1 cellular context compared by ENCODE assay signal in the genomic region with DNA sequence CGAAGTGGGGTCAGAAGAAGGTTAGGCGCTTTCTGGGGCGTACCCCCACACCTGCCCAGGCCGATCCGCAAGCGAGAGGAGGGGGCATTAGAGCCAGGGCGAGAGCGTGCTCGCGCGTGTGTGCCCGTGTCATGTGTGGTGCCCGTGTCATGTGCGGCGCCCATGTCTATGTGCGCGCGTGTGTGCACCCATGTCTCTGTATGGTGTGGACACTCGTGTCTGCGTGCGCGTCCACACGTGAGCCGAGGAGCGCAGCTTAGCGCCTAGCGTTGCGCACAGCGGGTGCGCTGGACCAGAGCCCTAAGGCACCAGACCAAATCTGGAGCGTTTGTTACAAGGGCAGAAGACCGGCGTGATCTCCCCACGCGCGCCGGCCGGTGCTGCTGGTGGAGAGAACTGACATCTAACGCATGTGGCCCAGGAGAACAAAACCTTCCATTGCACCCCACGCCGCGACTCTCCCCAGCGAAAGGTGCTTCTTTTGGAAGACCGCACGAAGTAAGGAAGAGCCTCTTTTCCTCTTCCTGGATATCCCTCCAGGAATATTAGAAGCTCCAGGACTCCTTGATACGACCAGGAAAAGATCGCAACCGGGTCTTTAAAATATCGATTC.
TF ChIP-seq lines count a peak whose summit lies in the region.

No MANE protein-coding gene starts in this region.

TF ChIP-seq in IMR-90, 13 proteins besides CTCF, POLR2A, EP300 and RAD21:
- TF ChIP-seq RFX5 (IDR thresholded peaks at IDR 0.05; ENCODE audit: low read depth, low read length) = no peak
- peak; percentile 62; the same call in 1 of the 2 replicates for TF ChIP-seq MXI1 (IDR thresholded peaks at IDR 0.05; ENCODE audit: borderline replicate concordance, low read depth, low read length)
- TF ChIP-seq MAZ (IDR thresholded peaks at IDR 0.05; ENCODE audit: borderline replicate concordance, low read depth, low read length) = no peak
- TF ChIP-seq ELK1 (IDR thresholded peaks at IDR 0.05; ENCODE audit: borderline replicate concordance, low read depth, low read length) = no peak
- no peak for TF ChIP-seq CEBPB (IDR thresholded peaks at IDR 0.05; ENCODE audit: low read depth, low read length)
- peak; percentile 77 for TF ChIP-seq BHLHE40 (IDR thresholded peaks at IDR 0.05; ENCODE audit: low read depth, low read length)
- TF ChIP-seq RCOR1 (IDR thresholded peaks at IDR 0.05; ENCODE audit: insufficient replicate concordance, low read length) = no peak
